16 cellular contexts compared by ENCODE assay signal in genomic region chr1:116345011-116345410, GRCh38. TPM values are rescaled to one million over a fixed set of nuclear protein-coding genes. Genes with fewer than 3 reads are reported as not detected.
A peak's percentile ranks its signal among the peaks of the same experiment; 100 is the strongest.
DNase-seq lines count a peak whose midpoint lies in the region; ATAC-seq and TF ChIP-seq lines count a peak whose summit lies in the region.
"Had no signal": no experiment of that assay in that cellular context is flagged by ENCODE, and none has a peak within 500 bp of the region (broad histone marks: within the 10 kb centered on the region; RNA-seq: fewer than 3 reads in every experiment).

No MANE protein-coding gene starts in this region.

- H3K9me3 ChIP-seq in Karpas-422 (ENCODE audit: low read length) (no peaks in the 10 kb centered on the region), upper lobe of left lung (no peaks in the 10 kb centered on the region)
- H3K9me3 ChIP-seq: Peyer's patch had no signal

- H3K36me3 Mint-ChIP-seq in brain = no peaks in the 10 kb centered on the region

- H3K27me3 ChIP-seq in Karpas-422 (ENCODE audit: low read length) (no peaks in the 10 kb centered on the region), upper lobe of left lung (no peaks in the 10 kb centered on the region)
- H3K27me3 ChIP-seq: BLaER1 treated with 17β-estradiol and CSF1 and Interleukin-3, amounts not matched to agents 10 nM and 100 nM; Peyer's patch had no signal

- 66 to 83% methylated on average over 1 of the region's 1 CpG for WGBS in upper lobe of left lung, 2 donors

- peaks cover 41% of the 10 kb centered on the region for H3K4me1 Mint-ChIP-seq in brain

- peaks cover 4% of the 10 kb centered on the region for H3K27me3 Mint-ChIP-seq in brain

- no peak overlapping the region for H2AFZ ChIP-seq in Karpas-422 (ENCODE audit: low read length)

- peak overlapping the region in 3 of 5 experiments; percentile 86 to 95 (median 93) for H3K27ac Mint-ChIP-seq in brain

- H3K79me2 ChIP-seq in Karpas-422 (ENCODE audit: low read length) = peaks cover 3% of the 10 kb centered on the region; the same call in 1 of the 2 replicates

- H3K4me3 ChIP-seq in Karpas-422 (ENCODE audit: low read length) (peak overlapping the region; percentile 64), upper lobe of left lung (no peak overlapping the region)
- H3K4me3 ChIP-seq: BLaER1 treated with 17β-estradiol and CSF1 and Interleukin-3, amounts not matched to agents 10 nM and 100 nM; Peyer's patch had no signal

- H3K4me1 ChIP-seq in Karpas-422 (ENCODE audit: low read length) (peaks cover 99% of the 10 kb centered on the region), upper lobe of left lung (peaks cover 0 to 9% (median 0%) of the 10 kb centered on the region in 4 donors)
- H3K4me1 ChIP-seq: BLaER1 treated with 17β-estradiol and CSF1 and Interleukin-3, amounts not matched to agents 10 nM and 100 nM; Peyer's patch had no signal

- ATAC-seq in upper lobe of left lung (ENCODE audit: low FRiP score in 2 of 2) (peak; percentile 16 to 27), GM21528 (IDR thresholded peaks at IDR 0.05; ENCODE audit: low FRiP score, unreplicated experiment) (no peak), GM18505 (IDR thresholded peaks at IDR 0.05; ENCODE audit: unreplicated experiment) (no peak)
- ATAC-seq in stimulated activated naive CD8-positive, alpha-beta T cell treated with anti-CD3 and anti-CD28 coated beads, Interleukin-15, Interleukin-2, amounts not matched to agents 100 U/mL and 50 U/mL, for 24 hours = no peak

- DNase-seq in NCI-H510A treated with DMSO at 0.1 percent for 48 hours (lab: John Stamatoyannopoulos, UW) (peak; percentile 31), NCI-H510A (lab: John Stamatoyannopoulos, UW) (no peak), Karpas-422 (peak; percentile 79), upper lobe of left lung (no peak)
- no peak for DNase-seq in stimulated activated naive CD8-positive, alpha-beta T cell treated with anti-CD3 and anti-CD28 coated beads, Interleukin-15, Interleukin-2, amounts not matched to agents 100 U/mL and 50 U/mL, for 24 hours
- DNase-seq: 8988T; Kasumi-1; NCI-H2081; NCI-H446; NK-92 treated with Interleukin-12 subunit alpha and Interleukin-12 subunit beta, amount 100 ng/mL, for 24 hours; Peyer's patch; T-helper 1 cell had no signal

- TF ChIP-seq EP300 in upper lobe of left lung (IDR thresholded peaks at IDR 0.05) = no peak

- TF ChIP-seq POLR2A in upper lobe of left lung (IDR thresholded peaks at IDR 0.05) (no peak), GM18505 (IDR thresholded peaks at IDR 0.05; ENCODE audit: borderline replicate concordance, extremely low read depth, insufficient read depth, insufficient read length) (no peak)

- H3K4me2 ChIP-seq in Karpas-422 (ENCODE audit: low read depth, low read length, poor library complexity, severe bottlenecking) = peak overlapping the region; percentile 95
- H3K4me2 ChIP-seq: BLaER1 treated with 17β-estradiol and CSF1 and Interleukin-3, amounts not matched to agents 10 nM and 100 nM had no signal

- no peaks in the 10 kb centered on the region for H4K20me1 ChIP-seq in Karpas-422 (ENCODE audit: insufficient read depth, low read depth, low read length)
- H4K20me1 ChIP-seq: BLaER1 treated with 17β-estradiol and CSF1 and Interleukin-3, amounts not matched to agents 10 nM and 100 nM had no signal

- TF ChIP-seq CTCF in brain (conservative IDR thresholded peaks at IDR 0.05) = no peak
- no peak for TF ChIP-seq CTCF in upper lobe of left lung (IDR thresholded peaks at IDR 0.05)

- peak overlapping the region in 1 of 5 experiments; percentile 14 for H3K4me3 Mint-ChIP-seq in brain

- no peaks in the 10 kb centered on the region for H3K9me2 ChIP-seq in Karpas-422 (replicated peaks; ENCODE audit: insufficient read depth, low read length)

- peak overlapping the region; percentile 98 for H3K27ac ChIP-seq in Karpas-422 (ENCODE audit: low read length)
- H3K27ac ChIP-seq in upper lobe of left lung = no peak overlapping the region
- H3K27ac ChIP-seq: BLaER1 treated with 17β-estradiol and CSF1 and Interleukin-3, amounts not matched to agents 10 nM and 100 nM; Peyer's patch had no signal

- peak overlapping the region; percentile 85 for H3K9ac ChIP-seq in Karpas-422 (ENCODE audit: low read length)
- H3K9ac ChIP-seq: BLaER1 treated with 17β-estradiol and CSF1 and Interleukin-3, amounts not matched to agents 10 nM and 100 nM had no signal

- peaks cover 0 to 5% (median 0%) of the 10 kb centered on the region in 5 experiments for H3K9me3 Mint-ChIP-seq in brain

- H3K36me3 ChIP-seq in Karpas-422 (ENCODE audit: insufficient read depth, low read length) (no peaks in the 10 kb centered on the region), upper lobe of left lung (no peaks in the 10 kb centered on the region)
- H3K36me3 ChIP-seq: BLaER1 treated with 17β-estradiol and CSF1 and Interleukin-3, amounts not matched to agents 10 nM and 100 nM; Peyer's patch had no signal

RNA-seq across cellular contexts. Expression of gene ATP1A1, which starts 28.0 kb away (rescaled TPM):
- 931 and 967 TPM in 2 replicates for total RNA-seq in Karpas-422 (2014; rRNA removed; shearing (Covaris generic); ENCODE audit: low replicate concordance)
- 432 TPM for polyA plus RNA-seq in brain (ENCODE audit: insufficient read depth, low read depth, low replicate concordance)
- 100 to 1,000 TPM; 383 to 829 (median 696) TPM for total RNA-seq in upper lobe of left lung

Comparison
In these comparisons a context has a peak if more than half of its experiments do, and no peak if none do; other contexts are left out.
1. DNase-seq: peak in NCI-H510A treated with DMSO at 0.1 percent for 48 hours (single experiment) and Karpas-422 (single experiment); none in NCI-H510A (single experiment), upper lobe of left lung (0 of 2) and stimulated activated naive CD8-positive, alpha-beta T cell treated with anti-CD3 and anti-CD28 coated beads, Interleukin-15, Interleukin-2, amounts not matched to agents 100 U/mL and 50 U/mL, for 24 hours (single experiment).
2. ATAC-seq: peak in upper lobe of left lung (2 of 2); none in stimulated activated naive CD8-positive, alpha-beta T cell treated with anti-CD3 and anti-CD28 coated beads, Interleukin-15, Interleukin-2, amounts not matched to agents 100 U/mL and 50 U/mL, for 24 hours (single experiment), GM21528 (single experiment) and GM18505 (single experiment).